10 cellular contexts compared by ENCODE assay signal in the genomic region with DNA sequence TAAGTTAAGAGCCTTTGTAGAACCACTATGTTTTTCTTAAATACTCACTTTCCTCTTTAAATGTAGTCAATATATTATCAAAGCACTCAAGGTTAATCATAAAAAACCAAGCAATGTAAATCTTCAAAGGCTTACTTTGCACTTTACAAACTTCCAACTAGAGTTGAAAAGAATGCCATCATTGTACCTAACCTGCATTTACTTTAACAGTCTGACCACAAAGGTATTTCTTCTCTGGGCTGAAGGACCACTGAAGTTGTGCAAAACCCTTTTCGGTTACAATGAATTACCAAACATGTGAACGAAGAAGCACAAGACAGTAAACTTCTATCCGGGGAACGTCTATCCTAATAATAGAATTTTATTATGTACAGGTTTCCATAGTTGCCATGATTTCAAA. TPM values are rescaled to one million over a fixed set of nuclear protein-coding genes. Genes with fewer than 3 reads are reported as not detected.
DNase-seq lines count a peak whose midpoint lies in the region; ATAC-seq and TF ChIP-seq lines count a peak whose summit lies in the region.
"Had no signal": no experiment of that assay in that cellular context is flagged by ENCODE, and none has a peak within 500 bp of the region (broad histone marks: within the 10 kb centered on the region; RNA-seq: fewer than 3 reads in every experiment).

No MANE protein-coding gene starts in this region.

- no peak overlapping the region for H3K9ac ChIP-seq in HUES6 (ENCODE audit: low read length)

- BruUV-seq in A673 (replicated peaks; lab: Mats Ljungman, UMichigan) = no TSS peak

- no peaks in the 10 kb centered on the region for H3K27me3 ChIP-seq in A673 (replicated peaks; ENCODE audit: insufficient read depth, low read depth, low read length, poor library complexity)
- no peaks in the 10 kb centered on the region for H3K27me3 ChIP-seq in HUES6 (ENCODE audit: control insufficient read depth, insufficient read depth, low read length)

- H3K27ac ChIP-seq in A673 (ENCODE audit: low read depth, low read length, poor library complexity, severe bottlenecking) (no peak overlapping the region), HUES6 (ENCODE audit: low read depth, low read length) (no peak overlapping the region)

- CTCF ChIA-PET in A673 (lab: Charles Lee) = no interaction called here

- no peaks in the 10 kb centered on the region for H3K27me3 Mint-ChIP-seq in mesothelial cell of epicardium (ENCODE audit: low read depth)

- H3K9me3 ChIP-seq in A673 (ENCODE audit: low read depth, low read length, poor library complexity, severe bottlenecking) (no peaks in the 10 kb centered on the region), HUES6 (ENCODE audit: control insufficient read depth, insufficient read depth, low read depth, low read length) (no peaks in the 10 kb centered on the region), mucosa of descending colon (no peaks in the 10 kb centered on the region)

- ATAC-seq in HG03175 (IDR thresholded peaks at IDR 0.05; ENCODE audit: unreplicated experiment) = no peak
- ATAC-seq in mucosa of descending colon = no peak
- ATAC-seq in HG02973 (IDR thresholded peaks at IDR 0.05; ENCODE audit: unreplicated experiment) = no peak

- in situ Hi-C loops in astrocyte of the cerebellum (cut with HindIII; ENCODE audit: low sequenced_read_pairs) = no loop called here

- peaks cover 49% of the 10 kb centered on the region for H3K4me1 Mint-ChIP-seq in mesothelial cell of epicardium

- intact Hi-C loops in A673 (cut with micrococcal nuclease; ENCODE audit: unreplicated experiment) (loop anchor here (5.0 kb wide), 2 partner anchors 57 to 138 kb away; no protein-coding TSS in a partner anchor), mucosa of descending colon (cut with DNase I, micrococcal nuclease) (no loop called here)

- H3K36me3 ChIP-seq in A673 (ENCODE audit: insufficient read depth, low read length, poor library complexity, severe bottlenecking) (no peaks in the 10 kb centered on the region), HUES6 (ENCODE audit: control insufficient read depth, insufficient read depth, low read length) (no peaks in the 10 kb centered on the region), mucosa of descending colon (ENCODE audit: low read depth) (peaks cover 4% of the 10 kb centered on the region)

- no peak for DNase-seq in A673 (ENCODE audit: low spot score)
- DNase-seq in astrocyte of the cerebellum (ENCODE audit: low read depth) = no peak
- no peak for DNase-seq in mesothelial cell of epicardium (ENCODE audit: low spot score in 2 of 2, unreplicated experiment in 2 of 2)
- no peak for DNase-seq in mucosa of descending colon
- DNase-seq in SHP77 (lab: John Stamatoyannopoulos, UW) = no peak
- DNase-seq: midbrain; stimulated activated naive CD4-positive, alpha-beta T cell had no signal

- H3K4me3 ChIP-seq in A673 (ENCODE audit: low read depth, low read length, poor library complexity, severe bottlenecking) = peak overlapping the region; percentile 93
- H3K4me3 ChIP-seq in HUES6 (ENCODE audit: low read depth, low read length) = peak overlapping the region; percentile 95
- peak overlapping the region; percentile 87 for H3K4me3 ChIP-seq in astrocyte of the cerebellum (ENCODE audit: low read depth, low read length)
- H3K4me3 ChIP-seq in mucosa of descending colon = no peak overlapping the region

- no peaks in the 10 kb centered on the region for H3K36me3 Mint-ChIP-seq in mesothelial cell of epicardium

- no peaks in the 10 kb centered on the region for H3K9me3 Mint-ChIP-seq in mesothelial cell of epicardium

- H3K4me1 ChIP-seq in A673 (ENCODE audit: insufficient read depth, low read length, poor library complexity, severe bottlenecking) = peaks cover 42% of the 10 kb centered on the region
- H3K4me1 ChIP-seq in HUES6 (ENCODE audit: control insufficient read depth, insufficient read depth, low read length) = peaks cover 35% of the 10 kb centered on the region
- H3K4me1 ChIP-seq in mucosa of descending colon (ENCODE audit: low read depth) = peaks cover 14% of the 10 kb centered on the region

- TF ChIP-seq CTCF in A673 (conservative IDR thresholded peaks at IDR 0.05; ENCODE audit: low read depth, low read length) (no peak), astrocyte of the cerebellum (IDR thresholded peaks at IDR 0.05; ENCODE audit: low read depth, low read length, missing control alignments) (no peak), mesothelial cell of epicardium (IDR thresholded peaks at IDR 0.05; ENCODE audit: unreplicated experiment) (no peak), mucosa of descending colon (IDR thresholded peaks at IDR 0.05) (no peak)

- peak overlapping the region; percentile 95 for H3K27ac Mint-ChIP-seq in mesothelial cell of epicardium

- POLR2A ChIA-PET in A673 (lab: Charles Lee; ENCODE audit: low non-redundant PET) = no interaction called here

- peak overlapping the region; percentile 92 for H3K4me3 Mint-ChIP-seq in mesothelial cell of epicardium

RNA-seq across cellular contexts. Expression of gene HNRNPLL, which starts 3.0 kb away (rescaled TPM):
- total RNA-seq in A673 (2021) (73.8 and 82.0 TPM in 2 replicates), mesothelial cell of epicardium (73.9 to 84.8 TPM (median 80.7 TPM) in 3 replicates), mucosa of descending colon (10 to 100 TPM; 45.5 to 68.2 (median 49.6) TPM)
